In the genomic region with DNA sequence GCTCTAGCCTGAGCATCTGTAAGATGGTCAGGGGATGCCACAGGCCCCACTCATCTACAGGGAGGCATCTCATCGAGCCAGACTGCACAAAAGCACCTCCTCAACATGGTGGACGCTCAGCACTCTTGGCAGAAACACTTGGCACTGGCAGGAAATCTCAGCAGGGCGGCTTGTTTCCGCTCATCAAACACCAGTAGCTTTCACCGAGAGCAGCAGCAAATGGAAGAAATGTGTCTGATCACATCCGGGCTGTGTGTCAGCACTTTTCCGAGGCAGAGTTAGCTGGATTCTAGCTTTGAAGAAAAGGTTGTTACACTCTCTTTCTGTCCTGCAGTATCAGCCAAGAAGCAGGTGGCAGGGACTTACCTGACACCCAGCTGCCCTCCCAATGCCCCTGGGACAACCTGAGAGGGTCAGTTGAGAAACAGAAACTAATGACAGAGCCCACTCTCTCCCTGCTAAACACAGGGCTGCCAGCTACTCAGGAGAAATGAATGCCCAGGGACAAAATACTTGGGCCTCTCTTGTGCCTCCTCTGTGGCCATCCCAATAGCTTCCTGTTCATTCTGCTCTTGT, we compare ENCODE assay signal across 1 cellular context.
TF ChIP-seq lines count a peak whose summit lies in the region.

No MANE protein-coding gene starts in this region.

TF ChIP-seq in GM12878, 131 proteins besides CTCF, POLR2A, EP300 and RAD21 (continued from another document):
- TF ChIP-seq, protein P1, sequence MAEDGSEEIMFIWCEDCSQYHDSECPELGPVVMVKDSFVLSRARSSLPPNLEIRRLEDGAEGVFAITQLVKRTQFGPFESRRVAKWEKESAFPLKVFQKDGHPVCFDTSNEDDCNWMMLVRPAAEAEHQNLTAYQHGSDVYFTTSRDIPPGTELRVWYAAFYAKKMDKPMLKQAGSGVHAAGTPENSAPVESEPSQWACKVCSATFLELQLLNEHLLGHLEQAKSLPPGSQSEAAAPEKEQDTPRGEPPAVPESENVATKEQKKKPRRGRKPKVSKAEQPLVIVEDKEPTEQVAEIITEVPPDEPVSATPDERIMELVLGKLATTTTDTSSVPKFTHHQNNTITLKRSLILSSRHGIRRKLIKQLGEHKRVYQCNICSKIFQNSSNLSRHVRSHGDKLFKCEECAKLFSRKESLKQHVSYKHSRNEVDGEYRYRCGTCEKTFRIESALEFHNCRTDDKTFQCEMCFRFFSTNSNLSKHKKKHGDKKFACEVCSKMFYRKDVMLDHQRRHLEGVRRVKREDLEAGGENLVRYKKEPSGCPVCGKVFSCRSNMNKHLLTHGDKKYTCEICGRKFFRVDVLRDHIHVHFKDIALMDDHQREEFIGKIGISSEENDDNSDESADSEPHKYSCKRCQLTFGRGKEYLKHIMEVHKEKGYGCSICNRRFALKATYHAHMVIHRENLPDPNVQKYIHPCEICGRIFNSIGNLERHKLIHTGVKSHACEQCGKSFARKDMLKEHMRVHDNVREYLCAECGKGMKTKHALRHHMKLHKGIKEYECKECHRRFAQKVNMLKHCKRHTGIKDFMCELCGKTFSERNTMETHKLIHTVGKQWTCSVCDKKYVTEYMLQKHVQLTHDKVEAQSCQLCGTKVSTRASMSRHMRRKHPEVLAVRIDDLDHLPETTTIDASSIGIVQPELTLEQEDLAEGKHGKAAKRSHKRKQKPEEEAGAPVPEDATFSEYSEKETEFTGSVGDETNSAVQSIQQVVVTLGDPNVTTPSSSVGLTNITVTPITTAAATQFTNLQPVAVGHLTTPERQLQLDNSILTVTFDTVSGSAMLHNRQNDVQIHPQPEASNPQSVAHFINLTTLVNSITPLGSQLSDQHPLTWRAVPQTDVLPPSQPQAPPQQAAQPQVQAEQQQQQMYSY (CRISPR knock-in tag; IDR thresholded peaks at IDR 0.05), result no peak
- TF ChIP-seq MEF2A (IDR thresholded peaks at IDR 0.05; ENCODE audit: insufficient read depth, low read depth, low read length) (no peak), CBX5 (IDR thresholded peaks at IDR 0.05; ENCODE audit: low read depth) (no peak), POU2F2 (IDR thresholded peaks at IDR 0.05; ENCODE audit: borderline replicate concordance, low read depth, low read length) (no peak), NFIC (IDR thresholded peaks at IDR 0.05; ENCODE audit: low read depth, low read length) (no peak), DPF2 (IDR thresholded peaks at IDR 0.05) (no peak), TCF3 (IDR thresholded peaks at IDR 0.05; ENCODE audit: borderline replicate concordance, insufficient read depth, low read depth, low read length) (no peak), SMARCA5 (IDR thresholded peaks at IDR 0.05) (no peak), ZSCAN29 (IDR thresholded peaks at IDR 0.05) (no peak), MTA3 (IDR thresholded peaks at IDR 0.05; ENCODE audit: borderline replicate concordance, low read length) (no peak)
- TF ChIP-seq, protein P2, sequence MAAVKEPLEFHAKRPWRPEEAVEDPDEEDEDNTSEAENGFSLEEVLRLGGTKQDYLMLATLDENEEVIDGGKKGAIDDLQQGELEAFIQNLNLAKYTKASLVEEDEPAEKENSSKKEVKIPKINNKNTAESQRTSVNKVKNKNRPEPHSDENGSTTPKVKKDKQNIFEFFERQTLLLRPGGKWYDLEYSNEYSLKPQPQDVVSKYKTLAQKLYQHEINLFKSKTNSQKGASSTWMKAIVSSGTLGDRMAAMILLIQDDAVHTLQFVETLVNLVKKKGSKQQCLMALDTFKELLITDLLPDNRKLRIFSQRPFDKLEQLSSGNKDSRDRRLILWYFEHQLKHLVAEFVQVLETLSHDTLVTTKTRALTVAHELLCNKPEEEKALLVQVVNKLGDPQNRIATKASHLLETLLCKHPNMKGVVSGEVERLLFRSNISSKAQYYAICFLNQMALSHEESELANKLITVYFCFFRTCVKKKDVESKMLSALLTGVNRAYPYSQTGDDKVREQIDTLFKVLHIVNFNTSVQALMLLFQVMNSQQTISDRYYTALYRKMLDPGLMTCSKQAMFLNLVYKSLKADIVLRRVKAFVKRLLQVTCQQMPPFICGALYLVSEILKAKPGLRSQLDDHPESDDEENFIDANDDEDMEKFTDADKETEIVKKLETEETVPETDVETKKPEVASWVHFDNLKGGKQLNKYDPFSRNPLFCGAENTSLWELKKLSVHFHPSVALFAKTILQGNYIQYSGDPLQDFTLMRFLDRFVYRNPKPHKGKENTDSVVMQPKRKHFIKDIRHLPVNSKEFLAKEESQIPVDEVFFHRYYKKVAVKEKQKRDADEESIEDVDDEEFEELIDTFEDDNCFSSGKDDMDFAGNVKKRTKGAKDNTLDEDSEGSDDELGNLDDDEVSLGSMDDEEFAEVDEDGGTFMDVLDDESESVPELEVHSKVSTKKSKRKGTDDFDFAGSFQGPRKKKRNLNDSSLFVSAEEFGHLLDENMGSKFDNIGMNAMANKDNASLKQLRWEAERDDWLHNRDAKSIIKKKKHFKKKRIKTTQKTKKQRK (IDR thresholded peaks at IDR 0.05; ENCODE audit: low read depth, low read length), result no peak
